8 cellular contexts compared by ENCODE assay signal in genomic region chr1:117121589-117122296, GRCh38. TPM values are rescaled to one million over a fixed set of nuclear protein-coding genes. Genes with fewer than 3 reads are reported as not detected.
A peak's percentile ranks its signal among the peaks of the same experiment; 100 is the strongest.
DNase-seq lines count a peak whose midpoint lies in the region; ATAC-seq, FAIRE-seq and TF ChIP-seq lines count a peak whose summit lies in the region.

TRIM45 (minus strand) TSS chr1:117121749; CDS start chr1:117121201, 548 bp downstream.

- peak within 1 kb of the TSS; percentile 77 to 94 (median 92) for H3K27ac ChIP-seq in body of pancreas
- H3K27ac ChIP-seq in sigmoid colon: peak within 1 kb of the TSS; percentile 86 to 89 (median 88)

- peak within 1 kb of the TSS; percentile 35 to 62 for H3K4me3 ChIP-seq in body of pancreas
- H3K4me3 ChIP-seq in sigmoid colon: peak within 1 kb of the TSS; percentile 62 to 82 (median 72)

- no peaks in the 10 kb centered on the region for H3K36me3 ChIP-seq in body of pancreas (replicated peaks in 1 of 2; ENCODE audit: insufficient read depth in 1 of 2, low read depth in 2 of 2)
- no peaks in the 10 kb centered on the region for H3K36me3 ChIP-seq in sigmoid colon

- TF ChIP-seq CTCF in body of pancreas (IDR thresholded peaks at IDR 0.05) (peak; percentile 63 to 89 (median 84)), sigmoid colon (IDR thresholded peaks at IDR 0.05) (peak; percentile 58 to 68 (median 66))

- FAIRE-seq in TTC549 (lab: Jason Lieb, UNC): peak; percentile 66

- H3K9me3 ChIP-seq in body of pancreas (no peaks in the 10 kb centered on the region), sigmoid colon (no peaks in the 10 kb centered on the region)

- peak in 1 of 4 donors; percentile 12 for TF ChIP-seq EP300 in sigmoid colon (IDR thresholded peaks at IDR 0.05)

- peak; percentile 35 to 76 (median 68) for TF ChIP-seq POLR2A in body of pancreas (IDR thresholded peaks at IDR 0.05)
- TF ChIP-seq POLR2A in sigmoid colon (IDR thresholded peaks at IDR 0.05): peak in 1 of 2 donors; percentile 32

- H3K27me3 ChIP-seq in body of pancreas: no peaks in the 10 kb centered on the region
- H3K27me3 ChIP-seq in sigmoid colon: no peaks in the 10 kb centered on the region

- DNase-seq in NK-92 treated with Interleukin-12 subunit alpha and Interleukin-12 subunit beta, amount 100 ng/mL, for 24 hours (lab: John Stamatoyannopoulos, UW): peak; percentile 73
- DNase-seq in NK-92 (lab: John Stamatoyannopoulos, UW; ENCODE audit: unreplicated experiment) (no peak), NCI-H2081 (lab: John Stamatoyannopoulos, UW) (peak; percentile 85 to 92), body of pancreas (peak; percentile 96 to 97 (median 97)), iPS DF 4.7 (ENCODE audit: extremely low read depth, low spot score) (peak; percentile 62), sigmoid colon (peak; percentile 98)

- WGBS in body of pancreas, 2 donors: 0% methylated on average over 8 to 67 of the region's 70 CpGs
- 0 to 1% methylated on average over 70 of the region's 70 CpGs for WGBS in sigmoid colon, 2 donors

- H3K4me1 ChIP-seq in body of pancreas (peaks cover 30% of the 10 kb centered on the region), sigmoid colon (peaks cover 0 to 19% (median 13%) of the 10 kb centered on the region in 4 donors)

- intact Hi-C loops in body of pancreas (cut with DNase I): loop anchor here (10.0 kb wide), 2 partner anchors 47 to 163 kb away; no protein-coding TSS in a partner anchor
- intact Hi-C loops in sigmoid colon (cut with DNase I): loop anchor here (2.0 to 10.0 kb wide), 6 partner anchors 61 to 806 kb away; partner anchors contain the start of genes GDAP2, MAN1A2, TENT5C and TTF2

- ATAC-seq in HG02981 (IDR thresholded peaks at IDR 0.05; ENCODE audit: unreplicated experiment): peak; percentile 87
- ATAC-seq in body of pancreas: peak; percentile 95

RNA-seq across cellular contexts. Expression of gene TRIM45, which starts in this region (rescaled TPM):
- total RNA-seq in body of pancreas: 1 to 10 TPM; 7.5 to 8.6 TPM
- 1 to 10 TPM; 2.1 to 9.1 (median 4.5) TPM for total RNA-seq in sigmoid colon
- 1 to 10 TPM in 1 of 3 donors, under 1 TPM in 2; 0.46 to 1.0 (median 0.60) TPM for polyA plus RNA-seq in sigmoid colon
